In genomic region chr4:74097161-74097560, GRCh38 we compare ENCODE assay signal across 1 cellular context.
TF ChIP-seq lines count a peak whose summit lies in the region.

No MANE protein-coding gene starts in this region.

TF ChIP-seq in K562, 482 proteins besides CTCF, POLR2A, EP300 and RAD21 (continued from another document):
- no peak for TF ChIP-seq CHD7 (IDR thresholded peaks at IDR 0.05; ENCODE audit: low read depth, low read length)
- no peak for TF ChIP-seq ZNF589 (CRISPR knock-in tag; IDR thresholded peaks at IDR 0.05; ENCODE audit: low read depth)
- no peak for TF ChIP-seq MBD1 (CRISPR knock-in tag; IDR thresholded peaks at IDR 0.05)
- TF ChIP-seq ETS1 (conservative IDR thresholded peaks at IDR 0.05; ENCODE audit: control insufficient read depth, low read depth, low read length) = no peak
- no peak for TF ChIP-seq XRCC4 (IDR thresholded peaks at IDR 0.05; ENCODE audit: extremely low read depth, insufficient read depth, insufficient read length)
- TF ChIP-seq PCBP2 (IDR thresholded peaks at IDR 0.05; ENCODE audit: low read depth, low read length, poor library complexity, severe bottlenecking) = no peak
- no peak for TF ChIP-seq POLR2G (IDR thresholded peaks at IDR 0.05; ENCODE audit: low read depth, low read length)
- 0 out of 2 replicates have a peak, but pooled peaks have one; percentile 11 for TF ChIP-seq ARID1B (IDR thresholded peaks at IDR 0.05)
- peak; percentile 16 for TF ChIP-seq TAF9B (IDR thresholded peaks at IDR 0.05; ENCODE audit: partially characterized antibody)
- no peak for TF ChIP-seq SETDB1 (IDR thresholded peaks at IDR 0.05; ENCODE audit: low read length)
- TF ChIP-seq PURB (CRISPR knock-in tag; IDR thresholded peaks at IDR 0.05; ENCODE audit: low read depth) = no peak
- peak; percentile 28 for TF ChIP-seq MEIS2 (IDR thresholded peaks at IDR 0.05; ENCODE audit: partially characterized antibody)
- TF ChIP-seq ZNF717 (CRISPR knock-in tag; IDR thresholded peaks at IDR 0.05) = no peak
- TF ChIP-seq KDM2B (CRISPR knock-in tag; IDR thresholded peaks at IDR 0.05) = no peak
TF ChIP-seq in K562: peak in this region for 4.
